In the genomic region with DNA sequence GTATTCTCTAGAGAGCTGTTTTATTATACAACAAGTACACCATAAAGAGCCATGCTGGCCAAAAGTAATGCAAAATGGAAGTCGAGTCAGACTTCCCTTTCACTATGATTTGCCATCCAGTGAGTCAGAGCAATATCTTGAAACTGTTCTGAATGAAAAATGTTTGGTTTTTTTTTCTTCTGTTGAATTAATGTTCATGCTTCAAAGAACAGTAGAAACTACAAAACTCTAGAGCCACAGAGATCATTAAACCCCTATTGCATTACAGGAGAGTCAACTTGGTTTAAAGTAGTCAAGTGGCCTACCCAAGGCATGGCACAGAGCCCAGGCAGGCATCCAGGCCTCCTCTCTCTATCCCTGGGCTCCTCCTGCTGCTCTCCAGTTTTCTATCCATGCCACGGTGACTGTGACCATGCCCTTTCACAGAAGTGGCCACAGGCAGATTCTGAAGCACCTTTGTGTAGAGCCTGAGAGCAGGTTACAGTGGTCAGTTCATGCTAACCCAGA, we compare ENCODE assay signal across 13 cellular contexts.
DNase-seq lines count a peak whose midpoint lies in the region; ATAC-seq and TF ChIP-seq lines count a peak whose summit lies in the region.
"Had no signal": no experiment of that assay in that cellular context is flagged by ENCODE, and none has a peak within 500 bp of the region (broad histone marks: within the 10 kb centered on the region; RNA-seq: fewer than 3 reads in every experiment).

No MANE protein-coding gene starts in this region.

- in situ Hi-C loops in gastrocnemius medialis (cut with MboI; ENCODE audit: low sequenced_read_pairs in 4 of 4) = no loop called here

- ATAC-seq in SK-N-SH treated with all-trans-retinoic acid at 6 μM for 48 hours = no peak; the same call in 2 of the 3 replicates
- ATAC-seq in HG02678 (IDR thresholded peaks at IDR 0.05; ENCODE audit: unreplicated experiment) = peak; percentile 50
- no peak for ATAC-seq in thoracic aorta (ENCODE audit: insufficient number of reproducible peaks, low FRiP score, low read depth)
- ATAC-seq in gastrocnemius medialis = no peak
- ATAC-seq: left cardiac atrium; stimulated activated effector memory CD8-positive, alpha-beta T cell treated with anti-CD3 and anti-CD28 coated beads, Interleukin-12 subunit alpha, Interleukin-12 subunit beta, amount 100 ng/mL, for 72 hours had no signal

- H3K4me3 ChIP-seq in SK-N-SH (ENCODE audit: low read depth in 2 of 2, low read length in 1 of 2) = no peak overlapping the region
- H3K4me3 ChIP-seq in OCI-LY3 (ENCODE audit: low read length) = peak overlapping the region; percentile 43; the same call in 1 of the 2 replicates
- H3K4me3 ChIP-seq in thoracic aorta = no peak overlapping the region
- no peak overlapping the region for H3K4me3 ChIP-seq in gastrocnemius medialis
- no peak overlapping the region for H3K4me3 ChIP-seq in trophoblast cell (ENCODE audit: low read depth, low read length)

- H3K23ac ChIP-seq in trophoblast cell (ENCODE audit: low read length) = no peak overlapping the region

- CTCF ChIA-PET in SK-N-SH (lab: Yijun Ruan, JAX) = interaction anchor here (0.5 to 1.1 kb wide), 4 partner anchors 9 to 1449 kb away, joined by 3 to 4 read pairs (median 3); no protein-coding TSS in a partner anchor

- intact Hi-C loops in gastrocnemius medialis (cut with DNase I; ENCODE audit: low total_unique reads) = no loop called here

- H3K4ac ChIP-seq in trophoblast cell (ENCODE audit: low read depth, low read length) = no peak overlapping the region

- no peak overlapping the region for H2BK120ac ChIP-seq in trophoblast cell (ENCODE audit: insufficient read depth, low read length, poor library complexity)

- no peaks in the 10 kb centered on the region; a peak in 1 of 4 replicates for H3K4me1 ChIP-seq in SK-N-SH (ENCODE audit: control insufficient read depth in 1 of 2, insufficient read depth in 2 of 2, low read depth in 1 of 2, low read length in 1 of 2)
- H3K4me1 ChIP-seq in OCI-LY3 (ENCODE audit: low read length) = peaks cover 46% of the 10 kb centered on the region
- peaks cover 9 to 48% of the 10 kb centered on the region in 2 donors for H3K4me1 ChIP-seq in thoracic aorta (ENCODE audit: control insufficient read depth in 1 of 2, low read depth in 2 of 2)
- no peaks in the 10 kb centered on the region for H3K4me1 ChIP-seq in gastrocnemius medialis
- no peaks in the 10 kb centered on the region for H3K4me1 ChIP-seq in trophoblast cell (ENCODE audit: control insufficient read depth in 1 of 2, insufficient read depth in 2 of 2, low read length in 2 of 2)

- H3K14ac ChIP-seq in trophoblast cell (ENCODE audit: low read length) = no peak overlapping the region

- H3K79me2 ChIP-seq in SK-N-SH (ENCODE audit: insufficient read depth) (no peaks in the 10 kb centered on the region), OCI-LY3 (ENCODE audit: low read length) (no peaks in the 10 kb centered on the region), trophoblast cell (ENCODE audit: control insufficient read depth, insufficient read depth, low read length, poor library complexity) (no peaks in the 10 kb centered on the region)

- no peak for TF ChIP-seq RAD21 in SK-N-SH (IDR thresholded peaks at IDR 0.05; ENCODE audit: low read length)

- H3K27me3 ChIP-seq in SK-N-SH (ENCODE audit: insufficient read depth) (no peaks in the 10 kb centered on the region), OCI-LY3 (ENCODE audit: low read depth, low read length) (no peaks in the 10 kb centered on the region), thoracic aorta (replicated peaks; ENCODE audit: insufficient read depth) (no peaks in the 10 kb centered on the region), gastrocnemius medialis (no peaks in the 10 kb centered on the region), trophoblast cell (ENCODE audit: insufficient read depth, low read length) (no peaks in the 10 kb centered on the region)

- H3K9me3 ChIP-seq in SK-N-SH (no peaks in the 10 kb centered on the region), OCI-LY3 (ENCODE audit: insufficient read depth, low read length) (no peaks in the 10 kb centered on the region), thoracic aorta (no peaks in the 10 kb centered on the region), gastrocnemius medialis (no peaks in the 10 kb centered on the region), trophoblast cell (ENCODE audit: insufficient read depth, low read depth, low read length) (no peaks in the 10 kb centered on the region)

- 0 out of 4 replicates have a peak overlapping the region, but pooled peaks of 1 of the 2 experiments have one; percentile 5 for H3K27ac ChIP-seq in SK-N-SH (ENCODE audit: low read depth in 2 of 2, low read length in 1 of 2)
- peak overlapping the region; percentile 85 for H3K27ac ChIP-seq in OCI-LY3 (ENCODE audit: low read length)
- H3K27ac ChIP-seq in thoracic aorta = peak overlapping the region; percentile 66 to 70
- H3K27ac ChIP-seq in gastrocnemius medialis = no peak overlapping the region
- H3K27ac ChIP-seq in trophoblast cell (ENCODE audit: low read depth, low read length) = no peak overlapping the region

- H3K36me3 ChIP-seq in SK-N-SH (replicated peaks in 1 of 2; ENCODE audit: control insufficient read depth in 1 of 2, insufficient read depth in 2 of 2, low read length in 1 of 2) = no peaks in the 10 kb centered on the region
- H3K36me3 ChIP-seq in OCI-LY3 (replicated peaks; ENCODE audit: low read depth, low read length) = no peaks in the 10 kb centered on the region
- no peaks in the 10 kb centered on the region for H3K36me3 ChIP-seq in thoracic aorta
- H3K36me3 ChIP-seq in gastrocnemius medialis = no peaks in the 10 kb centered on the region
- H3K36me3 ChIP-seq in trophoblast cell (ENCODE audit: control insufficient read depth in 1 of 2, insufficient read depth in 2 of 2, low read length in 2 of 2) = no peaks in the 10 kb centered on the region

- H3K9ac ChIP-seq in SK-N-SH (no peak overlapping the region), OCI-LY3 (ENCODE audit: low read length) (peak overlapping the region; percentile 55; the same call in 1 of the 2 replicates), trophoblast cell (ENCODE audit: low read length) (no peak overlapping the region)

- no peak overlapping the region for H2BK12ac ChIP-seq in trophoblast cell (ENCODE audit: low read length)

- peaks cover 6% of the 10 kb centered on the region for H3F3A ChIP-seq in SK-N-SH (replicated peaks; ENCODE audit: insufficient read depth)

- POLR2A ChIA-PET in SK-N-SH (lab: Yijun Ruan, JAX) = no interaction called here

- no peak overlapping the region for H4K91ac ChIP-seq in trophoblast cell (ENCODE audit: low read depth, low read length)

- H3K9me2 ChIP-seq in SK-N-SH = no peaks in the 10 kb centered on the region

- no peak overlapping the region for H3K18ac ChIP-seq in trophoblast cell (ENCODE audit: low read length)

- no peak for TF ChIP-seq CTCF in SK-N-SH (IDR thresholded peaks at IDR 0.05)
- TF ChIP-seq CTCF in OCI-LY3 (IDR thresholded peaks at IDR 0.05; ENCODE audit: low read depth, low read length) = no peak
- no peak for TF ChIP-seq CTCF in thoracic aorta (IDR thresholded peaks at IDR 0.05)
- no peak for TF ChIP-seq CTCF in gastrocnemius medialis (IDR thresholded peaks at IDR 0.05 in 4 of 5, conservative IDR thresholded peaks at IDR 0.05 in 1 of 5)

- peak overlapping the region; percentile 52 for H2AFZ ChIP-seq in SK-N-SH (ENCODE audit: low read depth)
- H2AFZ ChIP-seq in OCI-LY3 (ENCODE audit: low read depth, low read length) = no peak overlapping the region
- H2AFZ ChIP-seq in trophoblast cell (ENCODE audit: insufficient read depth, low read length, poor library complexity) = no peak overlapping the region

- DNase-seq in SK-N-SH (no peak), thoracic aorta (ENCODE audit: low spot score) (no peak), gastrocnemius medialis (no peak), trophoblast cell (no peak), SHP77 (lab: John Stamatoyannopoulos, UW) (no peak)
- DNase-seq: activated T-cell treated with anti-CD3 and anti-CD28 coated beads, Interleukin-2, amount 50 U/mL, for 24 hours; central memory CD4-positive, alpha-beta T cell; left cardiac atrium; NCI-H1105 had no signal

- no peaks in the 10 kb centered on the region for H3K79me1 ChIP-seq in trophoblast cell (ENCODE audit: low read length)

- 77% methylated on average over 2 of the region's 2 CpGs for WGBS in SK-N-SH (ENCODE audit: low lambda C conversion rate)
- no CpG with 5 or more reads among the region's 2 CpGs for WGBS in trophoblast cell (ENCODE audit: extremely low coverage, insufficient coverage, insufficient read length)

- H3K4me2 ChIP-seq in SK-N-SH (no peak overlapping the region), OCI-LY3 (ENCODE audit: low read length) (peak overlapping the region; percentile 81), trophoblast cell (ENCODE audit: low read length) (no peak overlapping the region)

- no peak overlapping the region for H2BK5ac ChIP-seq in trophoblast cell (ENCODE audit: low read depth, low read length, poor library complexity)

- no peaks in the 10 kb centered on the region for H4K20me1 ChIP-seq in SK-N-SH (ENCODE audit: insufficient read depth)
- H4K20me1 ChIP-seq in OCI-LY3 (ENCODE audit: insufficient read depth, low read length) = no peaks in the 10 kb centered on the region

- no peak overlapping the region for H2AK5ac ChIP-seq in trophoblast cell (ENCODE audit: low read length)

- no peak overlapping the region for H4K12ac ChIP-seq in trophoblast cell (ENCODE audit: low read depth, low read length)

- H4K8ac ChIP-seq in trophoblast cell (ENCODE audit: low read depth, low read length) = no peak overlapping the region

- no peak for TF ChIP-seq EP300 in SK-N-SH (IDR thresholded peaks at IDR 0.05; ENCODE audit: borderline replicate concordance in 1 of 2, low read depth in 1 of 2, low read length in 1 of 2)

- TF ChIP-seq POLR2A in gastrocnemius medialis (IDR thresholded peaks at IDR 0.05) = no peak

TF ChIP-seq in SK-N-SH, 30 proteins besides CTCF, POLR2A, EP300 and RAD21 (continues in another document):
- TF ChIP-seq TEAD4 (IDR thresholded peaks at IDR 0.05; ENCODE audit: borderline replicate concordance, insufficient read depth) (no peak), JUND (IDR thresholded peaks at IDR 0.05) (0 out of 2 replicates have a peak, but pooled peaks have one; percentile 4), TCF12 (IDR thresholded peaks at IDR 0.05) (no peak)

TF ChIP-seq in SK-N-SH treated with all-trans-retinoic acid at 6 μM for 48 hours, 23 proteins besides CTCF, POLR2A, EP300 and RAD21:
- TF ChIP-seq ZC3H10 (CRISPR knock-in tag; IDR thresholded peaks at IDR 0.05) (no peak), BACH2 (CRISPR knock-in tag; IDR thresholded peaks at IDR 0.05; ENCODE audit: borderline replicate concordance) (no peak), ZFP3 (CRISPR knock-in tag; IDR thresholded peaks at IDR 0.05) (no peak)

Comparison
In these comparisons a context has a peak if more than half of its experiments do, and no peak if none do; other contexts are left out.
1. H3K27ac ChIP-seq: peak in OCI-LY3 (single experiment) and thoracic aorta (2 of 2); none in gastrocnemius medialis (0 of 4) and trophoblast cell (single experiment).